Comparison of ENCODE assay signal across 15 cellular contexts in the genomic region with DNA sequence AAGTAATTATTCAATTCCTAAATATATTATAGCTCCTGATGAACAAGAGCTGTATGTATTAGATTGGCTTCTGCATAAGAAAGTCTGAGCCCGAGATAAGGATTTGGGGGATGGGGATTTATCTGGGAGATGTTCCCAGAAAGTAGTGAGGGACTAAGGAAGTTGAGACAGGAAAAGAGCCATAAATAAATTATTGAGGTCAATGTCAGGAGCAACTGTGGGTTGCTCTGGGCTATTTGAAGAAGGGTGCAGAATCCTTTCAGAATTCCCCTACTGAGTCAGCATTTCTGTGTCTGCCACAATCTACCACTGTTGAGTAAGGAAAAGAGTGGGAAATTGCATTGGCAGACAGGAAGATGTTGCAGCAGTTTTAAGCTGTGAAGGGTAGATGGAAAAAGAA. TPM values are rescaled to one million over a fixed set of nuclear protein-coding genes. Genes with fewer than 3 reads are reported as not detected.
DNase-seq lines count a peak whose midpoint lies in the region; ATAC-seq, FAIRE-seq and TF ChIP-seq lines count a peak whose summit lies in the region.
"Had no signal": no experiment of that assay in that cellular context is flagged by ENCODE, and none has a peak within 500 bp of the region (broad histone marks: within the 10 kb centered on the region; RNA-seq: fewer than 3 reads in every experiment).

No MANE protein-coding gene starts in this region.

- H3K36me3 ChIP-seq in bronchial epithelial cell (ENCODE audit: control insufficient read depth, insufficient read depth, low read length) (no peaks in the 10 kb centered on the region), liver (ENCODE audit: control insufficient read depth in 4 of 4, insufficient read depth in 3 of 4, low read depth in 1 of 4, low read length in 3 of 4) (no peaks in the 10 kb centered on the region)
- H3K36me3 ChIP-seq: BLaER1, neural progenitor cell had no signal

- peak; percentile 40 for DNase-seq in AG09309 (ENCODE audit: low read depth)
- peak; percentile 54 for DNase-seq in bronchial epithelial cell (ENCODE audit: low read depth)
- no peak for DNase-seq in superior temporal gyrus (ENCODE audit: extremely low spot score)
- no peak for DNase-seq in stimulated activated CD4-positive, alpha-beta T cell treated with anti-CD3 and anti-CD28 coated beads, Interleukin-4, amount 100 ng/mL, for 1 hour
- DNase-seq in activated CD4-positive, CD25-positive, alpha-beta regulatory T cell (lab: John Stamatoyannopoulos, UW): no peak
- DNase-seq: activated CD4-positive, alpha-beta T cell treated with anti-CD3 and anti-CD28 coated beads, Interleukin-2, amount 50 U/mL, for 48 hours; activated naive CD4-positive, alpha-beta T cell treated with anti-CD3 and anti-CD28 coated beads for 36 hours; NCI-H446 treated with DMSO at 0.1 percent for 48 hours; stimulated activated CD4-positive, alpha-beta T cell treated with anti-CD3 and anti-CD28 coated beads, Interleukin-1b, Interleukin-23, amount 100 ng/mL, for 48 hours; stimulated activated naive CD8-positive, alpha-beta T cell treated with anti-CD3 and anti-CD28 coated beads, Interleukin-15, amount 100 ng/mL, for 72 hours had no signal

- H3K27ac ChIP-seq in liver (ENCODE audit: low read depth in 1 of 2, low read length in 2 of 2): peak overlapping the region in 1 of 2 donors; percentile 36
- H3K27ac ChIP-seq: BLaER1, neural progenitor cell had no signal

- H3K27me3 ChIP-seq in bronchial epithelial cell (ENCODE audit: control insufficient read depth, insufficient read depth, low read length): no peaks in the 10 kb centered on the region
- H3K27me3 ChIP-seq in liver (ENCODE audit: control insufficient read depth in 4 of 4, insufficient read depth in 4 of 4, low read length in 3 of 4): no peaks in the 10 kb centered on the region
- H3K27me3 ChIP-seq: BLaER1, neural progenitor cell had no signal

- H3K4me3 ChIP-seq in AG09309 (ENCODE audit: control insufficient read depth, low read depth, low read length): no peak overlapping the region
- H3K4me3 ChIP-seq in bronchial epithelial cell (ENCODE audit: low read depth, low read length): no peak overlapping the region
- H3K4me3 ChIP-seq in liver (ENCODE audit: low read depth in 1 of 3, low read length in 3 of 3): no peak overlapping the region
- H3K4me3 ChIP-seq: BLaER1, neural progenitor cell had no signal

- no peaks in the 10 kb centered on the region for H3K9me3 ChIP-seq in liver (ENCODE audit: control insufficient read depth in 4 of 4, low read length in 3 of 4)
- H3K9me3 ChIP-seq: BLaER1 had no signal

- H3K9ac ChIP-seq in liver (ENCODE audit: low read depth in 1 of 2, low read length in 2 of 2): no peak overlapping the region
- H3K9ac ChIP-seq: BLaER1, neural progenitor cell had no signal

- peaks cover 0 to 11% (median 3%) of the 10 kb centered on the region in 4 donors for H3K4me1 ChIP-seq in liver (ENCODE audit: control insufficient read depth in 4 of 4, insufficient read depth in 4 of 4, low read length in 3 of 4)
- H3K4me1 ChIP-seq: BLaER1, neural progenitor cell had no signal

- WGBS in liver: 69% methylated on average over 1 of the region's 1 CpG

- ATAC-seq in HG03378 (IDR thresholded peaks at IDR 0.05; ENCODE audit: unreplicated experiment) (peak; percentile 53), GM21367 (IDR thresholded peaks at IDR 0.05; ENCODE audit: unreplicated experiment) (no peak)
- ATAC-seq: stimulated activated naive CD8-positive, alpha-beta T cell treated with anti-CD3 and anti-CD28 coated beads, Interleukin-15, amount 100 ng/mL, for 72 hours had no signal

- peak in 1 of 2 donors; percentile 34 for TF ChIP-seq RAD21 in liver (IDR thresholded peaks at IDR 0.05)

- FAIRE-seq in bronchial epithelial cell (lab: Jason Lieb, UNC): no peak

- no peak for TF ChIP-seq CTCF in AG09309 (IDR thresholded peaks at IDR 0.05; ENCODE audit: control insufficient read depth, insufficient read depth, low read depth, low read length, missing control alignments)
- no peak for TF ChIP-seq CTCF in bronchial epithelial cell (IDR thresholded peaks at IDR 0.05; ENCODE audit: insufficient read depth, low read length, severe bottlenecking)
- no peak for TF ChIP-seq CTCF in liver (IDR thresholded peaks at IDR 0.05; ENCODE audit: low read depth, low read length, missing input control)

TF ChIP-seq in liver, 16 proteins besides CTCF, POLR2A, EP300 and RAD21:
- TF ChIP-seq TAF1 (conservative IDR thresholded peaks at IDR 0.05): no peak
- TF ChIP-seq, protein P1, sequence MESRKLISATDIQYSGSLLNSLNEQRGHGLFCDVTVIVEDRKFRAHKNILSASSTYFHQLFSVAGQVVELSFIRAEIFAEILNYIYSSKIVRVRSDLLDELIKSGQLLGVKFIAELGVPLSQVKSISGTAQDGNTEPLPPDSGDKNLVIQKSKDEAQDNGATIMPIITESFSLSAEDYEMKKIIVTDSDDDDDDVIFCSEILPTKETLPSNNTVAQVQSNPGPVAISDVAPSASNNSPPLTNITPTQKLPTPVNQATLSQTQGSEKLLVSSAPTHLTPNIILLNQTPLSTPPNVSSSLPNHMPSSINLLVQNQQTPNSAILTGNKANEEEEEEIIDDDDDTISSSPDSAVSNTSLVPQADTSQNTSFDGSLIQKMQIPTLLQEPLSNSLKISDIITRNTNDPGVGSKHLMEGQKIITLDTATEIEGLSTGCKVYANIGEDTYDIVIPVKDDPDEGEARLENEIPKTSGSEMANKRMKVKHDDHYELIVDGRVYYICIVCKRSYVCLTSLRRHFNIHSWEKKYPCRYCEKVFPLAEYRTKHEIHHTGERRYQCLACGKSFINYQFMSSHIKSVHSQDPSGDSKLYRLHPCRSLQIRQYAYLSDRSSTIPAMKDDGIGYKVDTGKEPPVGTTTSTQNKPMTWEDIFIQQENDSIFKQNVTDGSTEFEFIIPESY (IDR thresholded peaks at IDR 0.05): no peak
- peak; percentile 15 to 55 for TF ChIP-seq RXRA (IDR thresholded peaks at IDR 0.05)
- no peak for TF ChIP-seq FOXA1 (IDR thresholded peaks at IDR 0.05)
- TF ChIP-seq HNF4A (conservative IDR thresholded peaks at IDR 0.05): peak in 1 of 2 donors; percentile 19
- TF ChIP-seq SP1 (IDR thresholded peaks at IDR 0.05): peak; percentile 42
- TF ChIP-seq NR2F2 (IDR thresholded peaks at IDR 0.05): no peak
- TF ChIP-seq FOXA2 (IDR thresholded peaks at IDR 0.05): no peak
- TF ChIP-seq JUND (IDR thresholded peaks at IDR 0.05): no peak

RNA-seq across cellular contexts. Expression of gene TDO2, which starts 3.1 kb away (rescaled TPM):
- total RNA-seq in bronchial epithelial cell (0.38 TPM in 1 of 2 replicates, not detected in the other), liver (100 to 1,000 TPM; 163 to 693 TPM)
- polyA plus RNA-seq in liver: 1,000 to 10,000 TPM in 1 of 2 donors, 100 to 1,000 TPM in 1; 372 to 1,057 TPM
- total RNA-seq: activated naive CD4-positive, alpha-beta T cell treated with anti-CD3 and anti-CD28 coated beads for 36 hours had no signal

RNA-seq across cellular contexts. Expression of gene ASIC5, which starts 34.3 kb away (rescaled TPM):
- total RNA-seq in bronchial epithelial cell: not detected in 2 replicates
- not detected for total RNA-seq in liver
- not detected for polyA plus RNA-seq in liver
- total RNA-seq: activated naive CD4-positive, alpha-beta T cell treated with anti-CD3 and anti-CD28 coated beads for 36 hours had no signal

RNA-seq across cellular contexts. Expression of gene CTSO, which starts 53.3 kb away (rescaled TPM):
- total RNA-seq in bronchial epithelial cell: 1.1 and 2.9 TPM in 2 replicates
- total RNA-seq in liver: 10 to 100 TPM; 20.7 to 36.7 TPM
- 10 to 100 TPM; 23.1 to 25.9 TPM for polyA plus RNA-seq in liver

Comparison
In these comparisons a context has a peak if more than half of its experiments do, and no peak if none do; other contexts are left out.
1. DNase-seq: peak in AG09309 (single experiment) and bronchial epithelial cell (single experiment); none in superior temporal gyrus (single experiment), stimulated activated CD4-positive, alpha-beta T cell treated with anti-CD3 and anti-CD28 coated beads, Interleukin-4, amount 100 ng/mL, for 1 hour (single experiment) and activated CD4-positive, CD25-positive, alpha-beta regulatory T cell (0 of 4).
2. RNA of gene TDO2, which starts 3.1 kb away (total RNA-seq): 163 to 693 TPM in liver; 0.38 TPM in bronchial epithelial cell; every median in the first group is over 100 times any median in the second.